In the genomic region with DNA sequence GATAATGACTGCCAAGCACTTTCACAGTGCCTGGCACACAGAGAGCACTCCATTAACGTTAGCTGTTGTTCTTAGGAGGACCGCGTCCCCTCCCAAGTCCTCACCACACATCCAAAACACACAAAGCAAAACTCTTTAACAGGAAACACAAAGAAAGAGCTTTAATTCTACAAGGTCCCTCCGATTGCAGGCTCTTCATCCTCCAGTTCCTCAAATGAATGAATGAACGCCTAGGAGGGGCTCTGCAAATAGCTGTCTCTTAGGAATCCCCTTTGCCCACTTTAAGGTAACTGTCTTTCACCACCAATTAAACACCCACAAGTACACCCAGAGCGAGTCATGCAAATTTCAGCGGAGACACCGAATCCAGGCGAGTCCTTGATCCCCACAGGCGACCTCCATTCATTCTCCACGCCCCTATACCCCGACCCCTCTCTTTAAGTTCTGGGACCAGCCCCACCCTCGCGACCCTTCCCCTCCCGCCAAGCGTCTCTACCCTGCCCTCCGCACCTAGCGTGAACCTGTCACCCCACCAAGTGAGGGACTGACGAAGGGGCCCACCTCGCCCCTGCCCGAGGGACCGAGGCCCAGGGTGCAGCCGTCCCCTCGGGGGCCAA, we compare ENCODE assay signal across 8 cellular contexts. TPM values are rescaled to one million over a fixed set of nuclear protein-coding genes. Genes with fewer than 3 reads are reported as not detected.
DNase-seq lines count a peak whose midpoint lies in the region; ATAC-seq and TF ChIP-seq lines count a peak whose summit lies in the region.

No MANE protein-coding gene starts in this region.

- no peaks in the 10 kb centered on the region for H3K36me3 ChIP-seq in Caco-2 (ENCODE audit: control insufficient read depth, insufficient read depth, low read length)
- peaks cover 4% of the 10 kb centered on the region for H3K36me3 ChIP-seq in NT2/D1 (ENCODE audit: insufficient read depth, insufficient read length, low read length)
- no peaks in the 10 kb centered on the region for H3K36me3 ChIP-seq in colonic mucosa
- H3K36me3 ChIP-seq in mucosa of rectum (ENCODE audit: control insufficient read depth in 2 of 2, insufficient read depth in 2 of 2, low read length in 2 of 2): no peaks in the 10 kb centered on the region

- peak overlapping the region; percentile 67 for H3K4me3 ChIP-seq in Caco-2 (ENCODE audit: low read depth, low read length)
- H3K4me3 ChIP-seq in NT2/D1 (ENCODE audit: insufficient read length, low read depth): peak overlapping the region; percentile 95
- H3K4me3 ChIP-seq in colonic mucosa: peak overlapping the region; percentile 99
- H3K4me3 ChIP-seq in mucosa of rectum (ENCODE audit: low read length in 2 of 2): peak overlapping the region; percentile 92 to 93

- H3K9me3 Mint-ChIP-seq in Caco-2 (ENCODE audit: unreplicated experiment): no peaks in the 10 kb centered on the region

- intact Hi-C loops in Caco-2 (cut with micrococcal nuclease; ENCODE audit: unreplicated experiment): no loop called here
- intact Hi-C loops in colonic mucosa (cut with DNase I): no loop called here

- DNase-seq in Caco-2 (no peak), NT2/D1 (ENCODE audit: low read depth, low spot score) (no peak), colonic mucosa (peak; percentile 20), NCI-H2081 (lab: John Stamatoyannopoulos, UW) (no peak), NCI-H1417 treated with DMSO at 0.1 percent for 48 hours (lab: John Stamatoyannopoulos, UW) (no peak)
- no peak for DNase-seq in stimulated activated CD4-positive, alpha-beta T cell treated with anti-CD3 and anti-CD28 coated beads, Interleukin-4, amount 100 ng/mL, for 1 hour

- H3K27me3 ChIP-seq in Caco-2 (replicated peaks; ENCODE audit: control insufficient read depth, insufficient read depth, low read length) (no peaks in the 10 kb centered on the region), NT2/D1 (ENCODE audit: insufficient read depth, insufficient read length) (no peaks in the 10 kb centered on the region), colonic mucosa (no peaks in the 10 kb centered on the region), mucosa of rectum (ENCODE audit: control insufficient read depth in 2 of 2, insufficient read depth in 2 of 2, low read length in 2 of 2) (no peaks in the 10 kb centered on the region)

- TF ChIP-seq CTCF in Caco-2 (IDR thresholded peaks at IDR 0.05; ENCODE audit: insufficient read depth in 1 of 2, low read depth in 1 of 2, low read length in 1 of 2, severe bottlenecking in 1 of 2, unreplicated experiment in 1 of 2): no peak
- TF ChIP-seq CTCF in colonic mucosa (IDR thresholded peaks at IDR 0.05): no peak

- CTCF ChIA-PET in Caco-2 (lab: Charles Lee): interaction anchor here (0.6 kb wide), 1 partner anchor 29 kb away, joined by 3 read pairs; no protein-coding TSS in a partner anchor

- peaks cover 11% of the 10 kb centered on the region for H3K36me3 Mint-ChIP-seq in Caco-2 (ENCODE audit: insufficient read depth, unreplicated experiment)

- H3K9ac ChIP-seq in NT2/D1 (ENCODE audit: insufficient read length, low read depth) (peak overlapping the region; percentile 96), colonic mucosa (ENCODE audit: low read depth in 2 of 2, low read length in 2 of 2) (peak overlapping the region; percentile 85 to 96), mucosa of rectum (ENCODE audit: low read depth in 1 of 2, low read length in 2 of 2) (peak overlapping the region; percentile 90 to 95)

- peaks cover 6% of the 10 kb centered on the region for H3K4me1 Mint-ChIP-seq in Caco-2 (ENCODE audit: low read depth, unreplicated experiment)

- H3K4me3 Mint-ChIP-seq in Caco-2 (ENCODE audit: unreplicated experiment): peak overlapping the region; percentile 80

- no peaks in the 10 kb centered on the region for H3K27me3 Mint-ChIP-seq in Caco-2 (ENCODE audit: insufficient read depth, unreplicated experiment)

- peak overlapping the region; percentile 98 for H3K27ac Mint-ChIP-seq in Caco-2 (ENCODE audit: unreplicated experiment)

- POLR2A ChIA-PET in Caco-2 (lab: Charles Lee): interaction anchor here (0.5 to 0.6 kb wide), 3 partner anchors 38 to 179 kb away, joined by 3 to 8 read pairs (median 5); no protein-coding TSS in a partner anchor

- peak; percentile 8 for ATAC-seq in GM21619 (IDR thresholded peaks at IDR 0.05; ENCODE audit: unreplicated experiment)

- H3K4me1 ChIP-seq in Caco-2: peaks cover 13% of the 10 kb centered on the region; the same call in 1 of the 2 replicates
- peaks cover 6% of the 10 kb centered on the region for H3K4me1 ChIP-seq in NT2/D1 (ENCODE audit: insufficient read depth, insufficient read length)
- H3K4me1 ChIP-seq in colonic mucosa: peaks cover 15% of the 10 kb centered on the region
- H3K4me1 ChIP-seq in mucosa of rectum (ENCODE audit: control insufficient read depth in 2 of 2, insufficient read depth in 2 of 2, low read length in 2 of 2): peaks cover 17 to 18% of the 10 kb centered on the region in 2 donors

- H3K9me3 ChIP-seq in Caco-2 (no peaks in the 10 kb centered on the region), NT2/D1 (ENCODE audit: insufficient read depth, low read length) (no peaks in the 10 kb centered on the region), colonic mucosa (no peaks in the 10 kb centered on the region), mucosa of rectum (ENCODE audit: control insufficient read depth in 2 of 2, low read length in 2 of 2) (no peaks in the 10 kb centered on the region)

- TSS peak; percentile 48 for BruUV-seq in Caco-2 (replicated peaks; lab: Mats Ljungman, UMichigan)

- H3K27ac ChIP-seq in colonic mucosa: peak overlapping the region; percentile 89
- peak overlapping the region; percentile 94 to 96 for H3K27ac ChIP-seq in mucosa of rectum (ENCODE audit: low read depth in 2 of 2, low read length in 2 of 2)

RNA-seq across cellular contexts. Expression of a gene that starts 0.6 kb away (rescaled TPM):
- 52.8 and 53.5 TPM in 2 replicates for total RNA-seq in Caco-2 (2022)
- total RNA-seq in colonic mucosa: 10 to 100 TPM; 29.4 to 46.6 TPM

RNA-seq across cellular contexts. Expression of a gene that starts 34.7 kb away (rescaled TPM):
- total RNA-seq in Caco-2 (2022) (0.79 and 1.3 TPM in 2 replicates), colonic mucosa (1 to 10 TPM; 1.1 to 1.3 TPM)
